Comparison of ENCODE assay signal across 8 cellular contexts in the genomic region with DNA sequence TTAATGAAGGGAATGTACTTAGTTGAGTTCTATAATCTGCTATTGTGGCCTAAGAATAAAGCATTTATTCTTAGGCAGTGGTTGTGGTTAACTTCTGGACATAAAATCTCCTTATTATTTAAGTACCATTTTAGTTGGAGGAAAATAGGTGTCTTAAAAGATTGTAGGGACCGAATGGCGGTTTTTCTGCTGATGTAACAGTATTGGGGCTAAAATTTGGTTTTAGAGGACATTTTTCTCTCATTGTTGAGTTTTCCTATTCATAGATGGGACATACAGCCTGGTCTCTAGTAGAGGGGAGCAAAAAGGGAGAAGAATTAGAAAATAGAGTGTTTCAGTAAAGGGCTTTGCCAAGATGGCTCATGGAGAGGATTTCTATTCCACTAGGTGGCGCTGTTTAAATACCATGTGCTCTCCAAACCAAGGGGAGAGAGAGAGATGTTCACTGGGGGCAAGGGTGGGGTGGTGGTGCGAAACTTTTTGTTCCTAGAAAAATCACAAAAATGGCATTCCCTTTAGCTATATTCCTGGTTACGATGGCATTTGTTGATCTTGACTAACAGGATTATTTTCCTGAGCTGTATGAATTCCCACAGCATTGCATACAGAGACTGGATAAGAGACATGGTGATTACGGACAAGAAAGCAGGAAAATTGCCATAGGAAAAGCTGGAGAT. TPM values are rescaled to one million over a fixed set of nuclear protein-coding genes. Genes with fewer than 3 reads are reported as not detected.
DNase-seq lines count a peak whose midpoint lies in the region; ATAC-seq and TF ChIP-seq lines count a peak whose summit lies in the region.

No MANE protein-coding gene starts in this region.

- peak overlapping the region; percentile 64 for H2AFZ ChIP-seq in HCT116 (ENCODE audit: low read depth, low read length, poor library complexity, severe bottlenecking)

- no peaks in the 10 kb centered on the region for H3K9me2 ChIP-seq in HCT116 (ENCODE audit: insufficient read depth)

- intact Hi-C loops in HCT116 (cut with micrococcal nuclease) = loop anchor here (1.0 kb wide), 1 partner anchor 254 kb away; no protein-coding TSS in a partner anchor
- intact Hi-C loops in prostate gland (cut with DNase I) = no loop called here

- DNase-seq in DMS114 treated with DMSO at 0.1 percent for 48 hours (lab: John Stamatoyannopoulos, UW; ENCODE audit: unreplicated experiment) (peak; percentile 61), HCT116 (ENCODE audit: low read depth, low spot score) (peak; percentile 64), NCI-H82 (lab: John Stamatoyannopoulos, UW) (peak; percentile 91), glomerular visceral epithelial cell (ENCODE audit: extremely low spot score) (peak; percentile 52), prostate gland (ENCODE audit: low spot score) (no peak)
- DNase-seq in activated gamma-delta T cell treated with anti-CD3 and anti-CD28 coated beads, Interleukin-2, amount 50 U/mL, for 16 hours (ENCODE audit: low read depth) = peak; percentile 35

- BruUV-seq in HCT116 (replicated peaks; lab: Mats Ljungman, UMichigan) = no TSS peak

- no peaks in the 10 kb centered on the region for H3K79me2 ChIP-seq in HCT116 (ENCODE audit: insufficient read depth, low read length)

- WGBS in prostate gland = 52% methylated on average over 6 of the region's 6 CpGs

- CTCF ChIA-PET in HCT116 (lab: Charles Lee) = interaction anchor here (0.7 to 3.0 kb wide), 6 partner anchors 11 to 251 kb away, joined by 3 to 18 read pairs (median 4); no protein-coding TSS in a partner anchor

- H3K9me3 ChIP-seq in HCT116 (ENCODE audit: control insufficient read depth in 1 of 2, insufficient read depth in 1 of 2, low read depth in 1 of 2, low read length in 2 of 2) = no peaks in the 10 kb centered on the region
- H3K9me3 ChIP-seq in prostate gland = no peaks in the 10 kb centered on the region

- H3K4me1 ChIP-seq in HCT116 (ENCODE audit: control insufficient read depth in 1 of 2, insufficient read depth in 2 of 2, low read length in 2 of 2) (peaks cover 0 to under 1% of the 10 kb centered on the region in 2 experiments; a peak in 1 of 4 replicates), prostate gland (replicated peaks) (no peaks in the 10 kb centered on the region)

- H3K27ac ChIP-seq in HCT116 (ENCODE audit: low read depth, low read length) = no peak overlapping the region
- no peak overlapping the region for H3K27ac ChIP-seq in prostate gland

- no peak for TF ChIP-seq POLR2A in HCT116 (IDR thresholded peaks at IDR 0.05; ENCODE audit: borderline replicate concordance, extremely low read depth, insufficient read depth, insufficient read length)
- TF ChIP-seq POLR2A in prostate gland (IDR thresholded peaks at IDR 0.05) = no peak

- RAD21 ChIA-PET in HCT116 (lab: Charles Lee; ENCODE audit: low non-redundant PET in 1 of 2, low total read pairs in 2 of 2, uncharacterized antibody in 2 of 2, unreplicated experiment in 2 of 2) = no interaction called here

- no peak overlapping the region for H3K9ac ChIP-seq in HCT116 (ENCODE audit: low read length)

- TF ChIP-seq RAD21 in HCT116 (IDR thresholded peaks at IDR 0.05; ENCODE audit: low read depth) = peak; percentile 87

- no peak overlapping the region for H3K4me2 ChIP-seq in HCT116 (ENCODE audit: low read length)

- no peaks in the 10 kb centered on the region for H4K20me1 ChIP-seq in HCT116 (ENCODE audit: insufficient read depth)

- H3K27me3 ChIP-seq in HCT116 (ENCODE audit: insufficient read depth, low read length) (no peaks in the 10 kb centered on the region), prostate gland (replicated peaks; ENCODE audit: insufficient read depth) (peaks cover 2% of the 10 kb centered on the region)

- TF ChIP-seq CTCF in HCT116 (IDR thresholded peaks at IDR 0.05 in 2 of 3, conservative IDR thresholded peaks at IDR 0.05 in 1 of 3; ENCODE audit: borderline replicate concordance in 1 of 3, insufficient read depth in 1 of 3, low read depth in 2 of 3, low read length in 2 of 3) (peak; percentile 67 to 88 (median 87)), prostate gland (IDR thresholded peaks at IDR 0.05) (peak in 3 of 4 experiments; percentile 48 to 65 (median 49))

- H3K4me3 ChIP-seq in HCT116 (replicated peaks in 1 of 2; ENCODE audit: low read depth in 1 of 2, low read length in 2 of 2) = no peak overlapping the region
- no peak overlapping the region for H3K4me3 ChIP-seq in prostate gland

- ATAC-seq in HCT116 (peak; percentile 80), GM21423 (IDR thresholded peaks at IDR 0.05; ENCODE audit: unreplicated experiment) (no peak), HG03457 (IDR thresholded peaks at IDR 0.05; ENCODE audit: unreplicated experiment) (no peak)

- POLR2A ChIA-PET in HCT116 (lab: Charles Lee) = no interaction called here

- no peaks in the 10 kb centered on the region for H3K36me3 ChIP-seq in HCT116 (ENCODE audit: control insufficient read depth in 1 of 2, insufficient read depth in 2 of 2, low read length in 2 of 2)
- no peaks in the 10 kb centered on the region for H3K36me3 ChIP-seq in prostate gland

TF ChIP-seq in HCT116, 20 proteins besides CTCF, POLR2A, EP300 and RAD21:
- TF ChIP-seq YY1 (IDR thresholded peaks at IDR 0.05; ENCODE audit: extremely low read depth, insufficient replicate concordance, low read depth, low read length) (peak; percentile 80), SRF (IDR thresholded peaks at IDR 0.05; ENCODE audit: low read depth) (no peak), MAX (IDR thresholded peaks at IDR 0.05) (peak; percentile 57; the same call in 1 of the 2 replicates)
- TF ChIP-seq, protein P1, sequence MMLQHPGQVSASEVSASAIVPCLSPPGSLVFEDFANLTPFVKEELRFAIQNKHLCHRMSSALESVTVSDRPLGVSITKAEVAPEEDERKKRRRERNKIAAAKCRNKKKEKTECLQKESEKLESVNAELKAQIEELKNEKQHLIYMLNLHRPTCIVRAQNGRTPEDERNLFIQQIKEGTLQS (IDR thresholded peaks at IDR 0.05) = no peak

RNA-seq across cellular contexts. Expression of gene FCGR2A, which starts 18.3 kb away (rescaled TPM):
- total RNA-seq in HCT116 (2021; ENCODE audit: unreplicated experiment) (0.52 TPM), prostate gland (10 to 100 TPM in 1 of 2 donors, 1 to 10 TPM in 1; 8.5 to 21.2 TPM)
- polyA plus RNA-seq in HCT116 (2012) = 0.07 and 0.09 TPM in 2 replicates

RNA-seq across cellular contexts. Expression of gene HSPA6, which starts 37.4 kb away (rescaled TPM):
- total RNA-seq in HCT116 (2021; ENCODE audit: unreplicated experiment) (not detected), prostate gland (1 to 10 TPM in 1 of 2 donors, under 1 TPM in 1; 0.64 to 4.9 TPM)
- polyA plus RNA-seq in HCT116 (2012) = 0.06 TPM in 1 of 2 replicates, not detected in the other
